Comparison of ENCODE assay signal across 1 cellular context in genomic region chr11:65236194-65237059, GRCh38.
TF ChIP-seq lines count a peak whose summit lies in the region.

No MANE protein-coding gene starts in this region.

TF ChIP-seq in WTC11, 78 proteins besides CTCF, POLR2A, EP300 and RAD21 (continued from another document):
- TF ChIP-seq HMGXB4 (CRISPR knock-in tag; IDR thresholded peaks at IDR 0.05), result no peak
